Comparison of ENCODE assay signal across 13 cellular contexts in genomic region chr4:53055274-53055673, GRCh38.
DNase-seq lines count a peak whose midpoint lies in the region; ATAC-seq and TF ChIP-seq lines count a peak whose summit lies in the region.
"Had no signal": no experiment of that assay in that cellular context is flagged by ENCODE, and none has a peak within 500 bp of the region (broad histone marks: within the 10 kb centered on the region; RNA-seq: fewer than 3 reads in every experiment).

No MANE protein-coding gene starts in this region.

- DNase-seq in NCI-H345 (lab: John Stamatoyannopoulos, UW) (peak; percentile 46), NCI-H345 treated with DMSO at 0.1 percent for 48 hours (lab: John Stamatoyannopoulos, UW; ENCODE audit: unreplicated experiment) (no peak), NCI-H2081 treated with DMSO at 0.1 percent for 48 hours (lab: John Stamatoyannopoulos, UW) (peak; percentile 57), epithelial cell of esophagus (ENCODE audit: low read depth) (peak; percentile 26), thoracic aorta (ENCODE audit: low spot score) (no peak), NCI-H1436 (lab: John Stamatoyannopoulos, UW) (no peak), GM23338 (ENCODE audit: low spot score) (no peak)
- DNase-seq: activated CD4-positive, alpha-beta T cell treated with anti-CD3 and anti-CD28 coated beads, Interleukin-2, amount 10 ng/mL, durations not matched to agents 7 days and 5 days; activated naive CD8-positive, alpha-beta T cell treated with anti-CD3 and anti-CD28 coated beads, Interleukin-2, amount 10 ng/mL, durations not matched to agents 7 days and 5 days; retina had no signal

- H3K9me3 ChIP-seq in thoracic aorta = no peaks in the 10 kb centered on the region

- no peaks in the 10 kb centered on the region for H3F3A ChIP-seq in GM23338 (replicated peaks; ENCODE audit: low read depth)

- no peaks in the 10 kb centered on the region for H3K9me2 ChIP-seq in GM23338 (ENCODE audit: insufficient read depth)

- H2AFZ ChIP-seq in GM23338 = no peak overlapping the region

- H3K27me3 Mint-ChIP-seq in GM23338 (ENCODE audit: insufficient read depth, low read depth, poor library complexity) = peaks cover 2% of the 10 kb centered on the region
- H3K27me3 Mint-ChIP-seq: activated CD4-positive, alpha-beta T cell treated with anti-CD3 and anti-CD28 coated beads, Interleukin-2, amount 10 ng/mL, durations not matched to agents 7 days and 5 days; activated naive CD8-positive, alpha-beta T cell treated with anti-CD3 and anti-CD28 coated beads, Interleukin-2, amount 10 ng/mL, durations not matched to agents 7 days and 5 days had no signal

- H3K4me1 ChIP-seq in thoracic aorta (ENCODE audit: control insufficient read depth in 1 of 2, low read depth in 2 of 2) (peaks cover 17 to 56% of the 10 kb centered on the region in 2 donors), GM23338 (ENCODE audit: insufficient read depth) (no peaks in the 10 kb centered on the region)

- H3K4me3 Mint-ChIP-seq in GM23338 = no peak overlapping the region
- H3K4me3 Mint-ChIP-seq: activated CD4-positive, alpha-beta T cell treated with anti-CD3 and anti-CD28 coated beads, Interleukin-2, amount 10 ng/mL, durations not matched to agents 7 days and 5 days; activated naive CD8-positive, alpha-beta T cell treated with anti-CD3 and anti-CD28 coated beads, Interleukin-2, amount 10 ng/mL, durations not matched to agents 7 days and 5 days had no signal

- TF ChIP-seq CTCF in epithelial cell of esophagus (IDR thresholded peaks at IDR 0.05; ENCODE audit: insufficient read depth, low read depth, low read length, missing control alignments) (no peak), thoracic aorta (IDR thresholded peaks at IDR 0.05) (no peak), GM23338 (conservative IDR thresholded peaks at IDR 0.05; ENCODE audit: low read depth in 2 of 2) (no peak)

- ATAC-seq in thoracic aorta (ENCODE audit: insufficient number of reproducible peaks, low FRiP score, low read depth) (peak; percentile 41), GM19351 (IDR thresholded peaks at IDR 0.05; ENCODE audit: unreplicated experiment) (no peak), GM23338 (no peak)
- ATAC-seq: GM12878, left lobe of liver had no signal

- no peaks in the 10 kb centered on the region for H3K36me3 Mint-ChIP-seq in GM23338 (ENCODE audit: low read depth)

- no peaks in the 10 kb centered on the region for H3K9me3 Mint-ChIP-seq in GM23338

- H3K4me2 ChIP-seq in GM23338 = no peak overlapping the region

- H3K27me3 ChIP-seq in thoracic aorta (replicated peaks; ENCODE audit: insufficient read depth) (no peaks in the 10 kb centered on the region), GM23338 (ENCODE audit: insufficient read depth) (no peaks in the 10 kb centered on the region)

- H3K4me1 Mint-ChIP-seq in GM23338 = no peaks in the 10 kb centered on the region
- H3K4me1 Mint-ChIP-seq: activated CD4-positive, alpha-beta T cell treated with anti-CD3 and anti-CD28 coated beads, Interleukin-2, amount 10 ng/mL, durations not matched to agents 7 days and 5 days; activated naive CD8-positive, alpha-beta T cell treated with anti-CD3 and anti-CD28 coated beads, Interleukin-2, amount 10 ng/mL, durations not matched to agents 7 days and 5 days had no signal

- H3K27ac Mint-ChIP-seq in GM23338 = no peak overlapping the region
- H3K27ac Mint-ChIP-seq: activated CD4-positive, alpha-beta T cell treated with anti-CD3 and anti-CD28 coated beads, Interleukin-2, amount 10 ng/mL, durations not matched to agents 7 days and 5 days; activated naive CD8-positive, alpha-beta T cell treated with anti-CD3 and anti-CD28 coated beads, Interleukin-2, amount 10 ng/mL, durations not matched to agents 7 days and 5 days had no signal

- H3K36me3 ChIP-seq in thoracic aorta (no peaks in the 10 kb centered on the region), GM23338 (ENCODE audit: insufficient read depth) (no peaks in the 10 kb centered on the region)

- H3K27ac ChIP-seq in thoracic aorta (peak overlapping the region; percentile 72 to 75), GM23338 (ENCODE audit: low read depth) (no peak overlapping the region)

- no peaks in the 10 kb centered on the region for H4K20me1 ChIP-seq in GM23338 (replicated peaks; ENCODE audit: insufficient read depth)

- H3K4me3 ChIP-seq in epithelial cell of esophagus (ENCODE audit: low read length) (no peak overlapping the region), thoracic aorta (no peak overlapping the region), GM23338 (no peak overlapping the region)
- H3K4me3 ChIP-seq: GM12878 had no signal

- no peaks in the 10 kb centered on the region for H3K79me2 ChIP-seq in GM23338 (replicated peaks; ENCODE audit: insufficient read depth)

TF ChIP-seq in GM23338, 12 proteins besides CTCF, POLR2A, EP300 and RAD21 (continues in another document):
- TF ChIP-seq ETS1 (IDR thresholded peaks at IDR 0.05) (no peak), REST (IDR thresholded peaks at IDR 0.05; ENCODE audit: unreplicated experiment) (no peak), POLR2AphosphoS5 (IDR thresholded peaks at IDR 0.05; ENCODE audit: low read depth) (no peak), ZNF331 (CRISPR knock-in tag; IDR thresholded peaks at IDR 0.05; ENCODE audit: low read depth) (no peak)

Comparison
In these comparisons a context has a peak if more than half of its experiments do, and no peak if none do; other contexts are left out.
1. DNase-seq: peak in NCI-H345 (single experiment), NCI-H2081 treated with DMSO at 0.1 percent for 48 hours (single experiment) and epithelial cell of esophagus (single experiment); none in NCI-H345 treated with DMSO at 0.1 percent for 48 hours (single experiment), thoracic aorta (single experiment), NCI-H1436 (single experiment) and GM23338 (single experiment).